8 cellular contexts compared by ENCODE assay signal in the genomic region with DNA sequence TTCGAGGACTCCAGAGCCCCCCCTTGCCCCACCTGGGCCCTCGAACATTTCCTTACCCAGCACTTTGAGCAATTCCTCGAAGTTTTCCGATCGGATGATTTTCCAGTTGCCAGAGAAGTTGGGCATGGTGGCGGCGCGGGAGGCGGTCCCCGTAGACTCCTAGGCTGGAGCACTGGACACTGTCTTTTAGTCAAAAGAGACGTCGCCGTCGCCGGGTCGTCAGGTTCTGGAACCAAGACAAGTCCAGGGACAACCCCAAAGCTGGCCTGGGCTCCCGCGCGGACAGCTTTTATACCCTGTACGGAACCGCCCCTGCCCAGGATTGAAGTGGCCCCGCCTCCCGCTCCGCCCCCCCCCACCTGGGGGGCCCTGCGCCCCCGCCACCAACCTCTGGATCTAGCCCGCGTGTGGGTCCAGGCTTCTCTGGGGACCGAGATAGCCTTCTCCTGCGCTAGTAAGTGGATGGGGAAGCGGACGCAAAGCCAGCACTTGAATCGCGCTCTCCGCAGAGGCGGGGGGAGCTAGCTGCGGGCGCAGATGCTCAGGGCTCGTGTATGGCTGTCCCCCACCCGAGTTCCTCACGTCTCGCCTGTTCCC. TPM values are rescaled to one million over a fixed set of nuclear protein-coding genes. Genes with fewer than 3 reads are reported as not detected.
DNase-seq lines count a peak whose midpoint lies in the region; ATAC-seq and TF ChIP-seq lines count a peak whose summit lies in the region.

A gene (minus strand): TSS at position 263 of the 597 bp plus-strand sequence. CDS start 137 bp downstream, at position 126.

- peak within 1 kb of the TSS; percentile 72 for H2AFZ ChIP-seq in KMS-11 (ENCODE audit: low read depth)

- peaks cover 41% of the 10 kb centered on the region for H3K27me3 Mint-ChIP-seq in activated T-cell treated with anti-CD3 and anti-CD28 coated beads, Interleukin-2, amount 50 U/mL, for 24 hours
- H3K27me3 Mint-ChIP-seq in progenitor cell of endocrine pancreas = peaks cover 10% of the 10 kb centered on the region

- H3K27ac ChIP-seq in KMS-11 = no peak within 1 kb of the TSS

- H3K27ac Mint-ChIP-seq in activated T-cell treated with anti-CD3 and anti-CD28 coated beads, Interleukin-2, amount 50 U/mL, for 24 hours = peak within 1 kb of the TSS; percentile 61
- H3K27ac Mint-ChIP-seq in progenitor cell of endocrine pancreas = peak within 1 kb of the TSS; percentile 90

- TF ChIP-seq CTCF in KMS-11 (conservative IDR thresholded peaks at IDR 0.05; ENCODE audit: low read depth, low read length) = no peak
- no peak for TF ChIP-seq CTCF in fibroblast of pulmonary artery (IDR thresholded peaks at IDR 0.05; ENCODE audit: low read length, missing control alignments)
- TF ChIP-seq CTCF in progenitor cell of endocrine pancreas (IDR thresholded peaks at IDR 0.05; ENCODE audit: unreplicated experiment) = no peak

- H3K4me3 Mint-ChIP-seq in activated T-cell treated with anti-CD3 and anti-CD28 coated beads, Interleukin-2, amount 50 U/mL, for 24 hours = peak within 1 kb of the TSS; percentile 70
- peak within 1 kb of the TSS; percentile 79 for H3K4me3 Mint-ChIP-seq in progenitor cell of endocrine pancreas (ENCODE audit: low read depth)

- peaks cover 92% of the 10 kb centered on the region for H3K27me3 ChIP-seq in KMS-11 (ENCODE audit: insufficient read depth, low read depth)

- no peaks in the 10 kb centered on the region for H3K79me2 ChIP-seq in KMS-11 (ENCODE audit: insufficient read depth, low read depth)

- H3K36me3 Mint-ChIP-seq in activated T-cell treated with anti-CD3 and anti-CD28 coated beads, Interleukin-2, amount 50 U/mL, for 24 hours (ENCODE audit: low read depth) = no peaks in the 10 kb centered on the region
- H3K36me3 Mint-ChIP-seq in progenitor cell of endocrine pancreas (ENCODE audit: insufficient read depth) = no peaks in the 10 kb centered on the region

- H3K36me3 ChIP-seq in KMS-11 (ENCODE audit: insufficient read depth) = no peaks in the 10 kb centered on the region

- H3K4me2 ChIP-seq in KMS-11 = peak within 1 kb of the TSS; percentile 79

- no peaks in the 10 kb centered on the region for H3K9me3 Mint-ChIP-seq in activated T-cell treated with anti-CD3 and anti-CD28 coated beads, Interleukin-2, amount 50 U/mL, for 24 hours
- H3K9me3 Mint-ChIP-seq in progenitor cell of endocrine pancreas (ENCODE audit: low read depth) = no peaks in the 10 kb centered on the region

- ATAC-seq in GM18868 (IDR thresholded peaks at IDR 0.05; ENCODE audit: unreplicated experiment) = no peak
- ATAC-seq in GM19397 (IDR thresholded peaks at IDR 0.05; ENCODE audit: unreplicated experiment) = no peak
- no peak for ATAC-seq in HG03378 (IDR thresholded peaks at IDR 0.05; ENCODE audit: unreplicated experiment)

- H3K4me3 ChIP-seq in KMS-11 (IDR thresholded peaks at IDR 0.05; ENCODE audit: insufficient read depth, low read depth, low read length) = peak within 1 kb of the TSS; percentile 91
- peak within 1 kb of the TSS; percentile 23 for H3K4me3 ChIP-seq in fibroblast of pulmonary artery (replicated peaks; ENCODE audit: low read depth, low read length)

- peak within 1 kb of the TSS; percentile 10; the same call in 1 of the 2 replicates for H3K9ac ChIP-seq in KMS-11

- H3K4me1 Mint-ChIP-seq in activated T-cell treated with anti-CD3 and anti-CD28 coated beads, Interleukin-2, amount 50 U/mL, for 24 hours (ENCODE audit: low read depth) = peaks cover 34% of the 10 kb centered on the region
- H3K4me1 Mint-ChIP-seq in progenitor cell of endocrine pancreas (ENCODE audit: low read depth) = peaks cover 37% of the 10 kb centered on the region

- peaks cover 20% of the 10 kb centered on the region for H3K4me1 ChIP-seq in KMS-11 (ENCODE audit: low read depth, poor library complexity, severe bottlenecking)

- no peaks in the 10 kb centered on the region for H4K20me1 ChIP-seq in KMS-11 (ENCODE audit: insufficient read depth)

- DNase-seq in CD1c-positive myeloid dendritic cell (ENCODE audit: extremely low spot score) (peak; percentile 42), fibroblast of pulmonary artery (ENCODE audit: low read depth) (no peak), progenitor cell of endocrine pancreas (ENCODE audit: low spot score, unreplicated experiment) (no peak)
- no peak for DNase-seq in activated T-cell treated with anti-CD3 and anti-CD28 coated beads, Interleukin-2, amount 50 U/mL, for 24 hours

RNA-seq across cellular contexts. Expression of the gene that starts here (rescaled TPM):
- 70.4 and 125 TPM in 2 replicates for total RNA-seq in progenitor cell of endocrine pancreas
